ENCODE assay signal across 2 cellular contexts in the genomic region with DNA sequence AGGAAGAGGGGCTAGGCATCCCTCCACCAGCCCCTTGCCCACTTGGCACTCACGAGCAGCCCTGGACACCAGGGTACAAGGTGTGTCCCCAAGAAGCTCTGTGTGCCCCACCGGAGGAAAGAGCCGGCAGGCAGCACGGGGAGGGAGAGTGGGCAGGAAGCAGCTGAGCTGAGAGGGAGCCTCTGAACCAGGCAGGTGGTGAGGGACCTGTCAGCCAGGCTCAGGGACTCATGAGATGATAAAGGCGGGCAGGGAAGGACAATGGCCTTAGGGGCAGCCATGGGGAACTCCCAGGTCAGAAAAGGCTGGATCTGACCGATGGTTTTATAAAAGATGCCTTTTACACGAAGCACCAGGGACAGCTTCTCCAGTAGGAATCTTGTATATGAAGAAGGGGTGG.
TF ChIP-seq lines count a peak whose summit lies in the region.

No MANE protein-coding gene starts in this region.

TF ChIP-seq in SK-N-SH, 30 proteins besides CTCF, POLR2A, EP300 and RAD21 (continued from another document):
- TF ChIP-seq, protein P1, sequence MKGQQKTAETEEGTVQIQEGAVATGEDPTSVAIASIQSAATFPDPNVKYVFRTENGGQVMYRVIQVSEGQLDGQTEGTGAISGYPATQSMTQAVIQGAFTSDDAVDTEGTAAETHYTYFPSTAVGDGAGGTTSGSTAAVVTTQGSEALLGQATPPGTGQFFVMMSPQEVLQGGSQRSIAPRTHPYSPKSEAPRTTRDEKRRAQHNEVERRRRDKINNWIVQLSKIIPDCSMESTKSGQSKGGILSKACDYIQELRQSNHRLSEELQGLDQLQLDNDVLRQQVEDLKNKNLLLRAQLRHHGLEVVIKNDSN (IDR thresholded peaks at IDR 0.05; ENCODE audit: borderline replicate concordance, low read depth): no peak
- no peak for TF ChIP-seq GATA2 (CRISPR knock-in tag; IDR thresholded peaks at IDR 0.05)
- TF ChIP-seq, protein P2, sequence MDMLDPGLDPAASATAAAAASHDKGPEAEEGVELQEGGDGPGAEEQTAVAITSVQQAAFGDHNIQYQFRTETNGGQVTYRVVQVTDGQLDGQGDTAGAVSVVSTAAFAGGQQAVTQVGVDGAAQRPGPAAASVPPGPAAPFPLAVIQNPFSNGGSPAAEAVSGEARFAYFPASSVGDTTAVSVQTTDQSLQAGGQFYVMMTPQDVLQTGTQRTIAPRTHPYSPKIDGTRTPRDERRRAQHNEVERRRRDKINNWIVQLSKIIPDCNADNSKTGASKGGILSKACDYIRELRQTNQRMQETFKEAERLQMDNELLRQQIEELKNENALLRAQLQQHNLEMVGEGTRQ (IDR thresholded peaks at IDR 0.05; ENCODE audit: borderline replicate concordance, low read depth, low read length): no peak
- no peak for TF ChIP-seq SIN3A (IDR thresholded peaks at IDR 0.05; ENCODE audit: borderline replicate concordance, low read depth, low read length)
- TF ChIP-seq, protein P3, sequence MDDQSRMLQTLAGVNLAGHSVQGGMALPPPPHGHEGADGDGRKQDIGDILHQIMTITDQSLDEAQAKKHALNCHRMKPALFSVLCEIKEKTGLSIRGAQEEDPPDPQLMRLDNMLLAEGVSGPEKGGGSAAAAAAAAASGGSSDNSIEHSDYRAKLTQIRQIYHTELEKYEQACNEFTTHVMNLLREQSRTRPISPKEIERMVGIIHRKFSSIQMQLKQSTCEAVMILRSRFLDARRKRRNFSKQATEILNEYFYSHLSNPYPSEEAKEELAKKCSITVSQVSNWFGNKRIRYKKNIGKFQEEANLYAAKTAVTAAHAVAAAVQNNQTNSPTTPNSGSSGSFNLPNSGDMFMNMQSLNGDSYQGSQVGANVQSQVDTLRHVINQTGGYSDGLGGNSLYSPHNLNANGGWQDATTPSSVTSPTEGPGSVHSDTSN (IDR thresholded peaks at IDR 0.05): no peak
- TF ChIP-seq TAF1 (IDR thresholded peaks at IDR 0.05; ENCODE audit: borderline replicate concordance, low read depth, low read length): no peak
- TF ChIP-seq, protein P4, sequence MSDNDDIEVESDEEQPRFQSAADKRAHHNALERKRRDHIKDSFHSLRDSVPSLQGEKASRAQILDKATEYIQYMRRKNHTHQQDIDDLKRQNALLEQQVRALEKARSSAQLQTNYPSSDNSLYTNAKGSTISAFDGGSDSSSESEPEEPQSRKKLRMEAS (IDR thresholded peaks at IDR 0.05; ENCODE audit: low read depth): no peak
- no peak for TF ChIP-seq RCOR1 (IDR thresholded peaks at IDR 0.05; ENCODE audit: low read length)
- TF ChIP-seq YY1 (IDR thresholded peaks at IDR 0.05; ENCODE audit: low read depth): no peak
- no peak for TF ChIP-seq MEF2A (IDR thresholded peaks at IDR 0.05; ENCODE audit: borderline replicate concordance, low read depth)
- TF ChIP-seq NFIC (IDR thresholded peaks at IDR 0.05; ENCODE audit: borderline replicate concordance): no peak
- no peak for TF ChIP-seq FOSL2 (IDR thresholded peaks at IDR 0.05; ENCODE audit: borderline replicate concordance, low read depth)

TF ChIP-seq in SK-N-SH treated with all-trans-retinoic acid at 6 μM for 48 hours, 23 proteins besides CTCF, POLR2A, EP300 and RAD21 (continued from another document):
- TF ChIP-seq, protein P5, sequence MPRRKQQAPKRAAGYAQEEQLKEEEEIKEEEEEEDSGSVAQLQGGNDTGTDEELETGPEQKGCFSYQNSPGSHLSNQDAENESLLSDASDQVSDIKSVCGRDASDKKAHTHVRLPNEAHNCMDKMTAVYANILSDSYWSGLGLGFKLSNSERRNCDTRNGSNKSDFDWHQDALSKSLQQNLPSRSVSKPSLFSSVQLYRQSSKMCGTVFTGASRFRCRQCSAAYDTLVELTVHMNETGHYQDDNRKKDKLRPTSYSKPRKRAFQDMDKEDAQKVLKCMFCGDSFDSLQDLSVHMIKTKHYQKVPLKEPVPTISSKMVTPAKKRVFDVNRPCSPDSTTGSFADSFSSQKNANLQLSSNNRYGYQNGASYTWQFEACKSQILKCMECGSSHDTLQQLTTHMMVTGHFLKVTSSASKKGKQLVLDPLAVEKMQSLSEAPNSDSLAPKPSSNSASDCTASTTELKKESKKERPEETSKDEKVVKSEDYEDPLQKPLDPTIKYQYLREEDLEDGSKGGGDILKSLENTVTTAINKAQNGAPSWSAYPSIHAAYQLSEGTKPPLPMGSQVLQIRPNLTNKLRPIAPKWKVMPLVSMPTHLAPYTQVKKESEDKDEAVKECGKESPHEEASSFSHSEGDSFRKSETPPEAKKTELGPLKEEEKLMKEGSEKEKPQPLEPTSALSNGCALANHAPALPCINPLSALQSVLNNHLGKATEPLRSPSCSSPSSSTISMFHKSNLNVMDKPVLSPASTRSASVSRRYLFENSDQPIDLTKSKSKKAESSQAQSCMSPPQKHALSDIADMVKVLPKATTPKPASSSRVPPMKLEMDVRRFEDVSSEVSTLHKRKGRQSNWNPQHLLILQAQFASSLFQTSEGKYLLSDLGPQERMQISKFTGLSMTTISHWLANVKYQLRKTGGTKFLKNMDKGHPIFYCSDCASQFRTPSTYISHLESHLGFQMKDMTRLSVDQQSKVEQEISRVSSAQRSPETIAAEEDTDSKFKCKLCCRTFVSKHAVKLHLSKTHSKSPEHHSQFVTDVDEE (CRISPR knock-in tag; IDR thresholded peaks at IDR 0.05): no peak
- TF ChIP-seq, protein P6, sequence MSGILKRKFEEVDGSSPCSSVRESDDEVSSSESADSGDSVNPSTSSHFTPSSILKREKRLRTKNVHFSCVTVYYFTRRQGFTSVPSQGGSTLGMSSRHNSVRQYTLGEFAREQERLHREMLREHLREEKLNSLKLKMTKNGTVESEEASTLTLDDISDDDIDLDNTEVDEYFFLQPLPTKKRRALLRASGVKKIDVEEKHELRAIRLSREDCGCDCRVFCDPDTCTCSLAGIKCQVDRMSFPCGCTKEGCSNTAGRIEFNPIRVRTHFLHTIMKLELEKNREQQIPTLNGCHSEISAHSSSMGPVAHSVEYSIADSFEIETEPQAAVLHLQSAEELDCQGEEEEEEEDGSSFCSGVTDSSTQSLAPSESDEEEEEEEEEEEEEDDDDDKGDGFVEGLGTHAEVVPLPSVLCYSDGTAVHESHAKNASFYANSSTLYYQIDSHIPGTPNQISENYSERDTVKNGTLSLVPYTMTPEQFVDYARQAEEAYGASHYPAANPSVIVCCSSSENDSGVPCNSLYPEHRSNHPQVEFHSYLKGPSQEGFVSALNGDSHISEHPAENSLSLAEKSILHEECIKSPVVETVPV (CRISPR knock-in tag; IDR thresholded peaks at IDR 0.05): no peak
